15 cellular contexts compared by ENCODE assay signal in the genomic region with DNA sequence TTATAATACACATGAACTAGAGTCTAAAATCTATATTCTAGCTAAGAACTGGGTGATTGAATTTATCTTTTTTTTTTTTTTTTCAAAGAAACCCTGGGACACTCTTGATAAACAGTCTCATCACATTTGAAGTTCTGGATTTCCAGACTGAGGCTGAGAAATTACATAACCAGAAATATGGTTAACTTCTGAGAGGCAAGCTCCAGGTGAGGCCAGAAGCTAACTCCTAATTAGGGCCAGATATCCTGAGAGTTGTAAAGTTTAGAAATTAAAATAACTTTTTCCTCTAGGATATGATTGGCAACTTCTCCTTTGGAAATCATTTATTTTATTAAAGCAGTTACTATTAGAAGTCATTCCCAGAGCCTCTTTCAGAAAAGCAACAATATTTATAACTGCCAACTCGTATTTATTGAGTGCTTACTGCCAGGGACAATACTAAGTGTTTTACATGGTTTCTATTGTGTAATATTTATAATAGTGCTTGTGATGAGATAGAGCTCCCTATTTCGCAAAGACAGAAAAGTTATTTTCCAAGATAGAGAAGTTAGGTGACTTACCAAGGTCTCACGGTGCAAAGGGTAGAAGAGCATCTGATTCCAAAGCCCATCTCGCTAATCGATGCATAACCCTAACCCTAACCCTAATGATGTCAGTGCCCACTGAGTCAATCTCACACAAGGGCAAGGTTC.
DNase-seq lines count a peak whose midpoint lies in the region; ATAC-seq, FAIRE-seq and TF ChIP-seq lines count a peak whose summit lies in the region.
"Had no signal": no experiment of that assay in that cellular context is flagged by ENCODE, and none has a peak within 500 bp of the region (broad histone marks: within the 10 kb centered on the region; RNA-seq: fewer than 3 reads in every experiment).

No MANE protein-coding gene starts in this region.

- no peak overlapping the region for H3K4me3 ChIP-seq in astrocyte (ENCODE audit: insufficient read depth, low read depth, low read length)
- no peak overlapping the region for H3K4me3 ChIP-seq in liver (ENCODE audit: low read depth in 1 of 3, low read length in 3 of 3)
- no peak overlapping the region for H3K4me3 ChIP-seq in stomach
- no peak overlapping the region for H3K4me3 ChIP-seq in neural progenitor cell

- H3K9me3 ChIP-seq in astrocyte (ENCODE audit: insufficient read depth, low read depth, low read length) (no peaks in the 10 kb centered on the region), liver (ENCODE audit: control insufficient read depth in 4 of 4, low read length in 3 of 4) (no peaks in the 10 kb centered on the region), stomach (no peaks in the 10 kb centered on the region), neural progenitor cell (ENCODE audit: low read depth) (no peaks in the 10 kb centered on the region)
- H3K9me3 ChIP-seq: BE2C had no signal

- peak; percentile 29 for FAIRE-seq in astrocyte (lab: Jason Lieb, UNC)
- FAIRE-seq: GM12891 had no signal

- no peaks in the 10 kb centered on the region for H3F3A ChIP-seq in neural progenitor cell (ENCODE audit: low read depth)

- H3K4me1 Mint-ChIP-seq in astrocyte (ENCODE audit: low read depth, unreplicated experiment) = no peaks in the 10 kb centered on the region
- H3K4me1 Mint-ChIP-seq in neural progenitor cell = no peaks in the 10 kb centered on the region
- H3K4me1 Mint-ChIP-seq: H9 had no signal

- H3K27me3 Mint-ChIP-seq in astrocyte (ENCODE audit: low read depth, unreplicated experiment) (peaks cover 1% of the 10 kb centered on the region), neural progenitor cell (ENCODE audit: insufficient read depth, low read depth) (peaks cover 2% of the 10 kb centered on the region)

- no peaks in the 10 kb centered on the region for H3K9me3 Mint-ChIP-seq in astrocyte (ENCODE audit: unreplicated experiment)
- H3K9me3 Mint-ChIP-seq in neural progenitor cell = no peaks in the 10 kb centered on the region
- H3K9me3 Mint-ChIP-seq: H9 had no signal

- no peak for TF ChIP-seq EP300 in stomach (IDR thresholded peaks at IDR 0.05)

- H3K36me3 Mint-ChIP-seq in astrocyte (ENCODE audit: low read depth, unreplicated experiment) (peaks cover 2% of the 10 kb centered on the region), neural progenitor cell (no peaks in the 10 kb centered on the region)
- H3K36me3 Mint-ChIP-seq: CD4-positive, alpha-beta memory T cell had no signal

- no peak overlapping the region for H3K27ac Mint-ChIP-seq in astrocyte (ENCODE audit: unreplicated experiment)
- H3K27ac Mint-ChIP-seq in neural progenitor cell = no peak overlapping the region
- H3K27ac Mint-ChIP-seq: CD4-positive, alpha-beta memory T cell; H9 had no signal

- no peaks in the 10 kb centered on the region for H3K79me2 ChIP-seq in astrocyte (ENCODE audit: insufficient read depth, low read length)
- no peaks in the 10 kb centered on the region for H3K79me2 ChIP-seq in neural progenitor cell (ENCODE audit: low read depth)

- H3K27me3 ChIP-seq in astrocyte (ENCODE audit: insufficient read depth, low read length) (no peaks in the 10 kb centered on the region), liver (ENCODE audit: control insufficient read depth in 4 of 4, insufficient read depth in 4 of 4, low read length in 3 of 4) (no peaks in the 10 kb centered on the region), stomach (no peaks in the 10 kb centered on the region), neural progenitor cell (no peaks in the 10 kb centered on the region)
- H3K27me3 ChIP-seq: BE2C had no signal

- ATAC-seq in sciatic nerve (peak; percentile 36), GM21786 (IDR thresholded peaks at IDR 0.05; ENCODE audit: unreplicated experiment) (no peak)

- H3K9ac ChIP-seq in astrocyte (ENCODE audit: low read length) (no peak overlapping the region), liver (ENCODE audit: low read depth in 1 of 2, low read length in 2 of 2) (peak overlapping the region in 1 of 2 donors; percentile 41), neural progenitor cell (no peak overlapping the region)

- intact Hi-C loops in sciatic nerve (cut with DNase I) = no loop called here
- intact Hi-C loops in stomach (cut with DNase I; ENCODE audit: low total_unique reads) = no loop called here

- H3K4me3 Mint-ChIP-seq in astrocyte (ENCODE audit: unreplicated experiment) = no peak overlapping the region
- no peak overlapping the region for H3K4me3 Mint-ChIP-seq in neural progenitor cell
- H3K4me3 Mint-ChIP-seq: CD4-positive, alpha-beta memory T cell; H9 had no signal

- 35% methylated on average over 5 of the region's 5 CpGs for WGBS in liver
- 35 to 62% (median 47%) methylated on average over 5 of the region's 5 CpGs for WGBS in stomach, 5 donors

- H3K36me3 ChIP-seq in astrocyte (ENCODE audit: insufficient read depth, low read length) (no peaks in the 10 kb centered on the region), liver (ENCODE audit: control insufficient read depth in 4 of 4, insufficient read depth in 3 of 4, low read depth in 1 of 4, low read length in 3 of 4) (no peaks in the 10 kb centered on the region), stomach (no peaks in the 10 kb centered on the region), neural progenitor cell (no peaks in the 10 kb centered on the region)
- H3K36me3 ChIP-seq: BE2C had no signal

- H2AFZ ChIP-seq in astrocyte (ENCODE audit: low read depth, low read length) (no peak overlapping the region), neural progenitor cell (replicated peaks) (no peak overlapping the region)

- no peaks in the 10 kb centered on the region for H4K20me1 ChIP-seq in astrocyte (ENCODE audit: insufficient read depth, low read length)
- no peaks in the 10 kb centered on the region for H4K20me1 ChIP-seq in neural progenitor cell (ENCODE audit: low read depth)

- H3K4me1 ChIP-seq in astrocyte (ENCODE audit: insufficient read depth, low read length) = no peaks in the 10 kb centered on the region
- peaks cover 5 to 29% (median 21%) of the 10 kb centered on the region in 4 donors for H3K4me1 ChIP-seq in liver (ENCODE audit: control insufficient read depth in 4 of 4, insufficient read depth in 4 of 4, low read length in 3 of 4)
- no peaks in the 10 kb centered on the region for H3K4me1 ChIP-seq in stomach
- no peaks in the 10 kb centered on the region for H3K4me1 ChIP-seq in neural progenitor cell
- H3K4me1 ChIP-seq: BE2C had no signal

- no peak for TF ChIP-seq POLR2A in stomach (IDR thresholded peaks at IDR 0.05)

- TF ChIP-seq CTCF in 22Rv1 (IDR thresholded peaks at IDR 0.05) = no peak
- TF ChIP-seq CTCF in astrocyte (IDR thresholded peaks at IDR 0.05; ENCODE audit: insufficient read depth, low read depth, low read length) = no peak
- TF ChIP-seq CTCF in liver (IDR thresholded peaks at IDR 0.05; ENCODE audit: low read depth, low read length, missing input control) = no peak
- TF ChIP-seq CTCF in stomach (IDR thresholded peaks at IDR 0.05) = no peak
- TF ChIP-seq CTCF in neural progenitor cell (IDR thresholded peaks at IDR 0.05) = no peak

- DNase-seq in astrocyte (ENCODE audit: low read depth) (no peak), sciatic nerve (ENCODE audit: low spot score) (no peak), caudate nucleus (lab: John Stamatoyannopoulos, UW) (no peak), stomach (no peak), neural progenitor cell (ENCODE audit: low spot score) (no peak)
- DNase-seq: BE2C; CD4-positive, alpha-beta memory T cell; DMS79; GOT3; H9 had no signal

- H3K27ac ChIP-seq in 22Rv1 = peak overlapping the region; percentile 66
- H3K27ac ChIP-seq in astrocyte (ENCODE audit: low read depth, low read length) = no peak overlapping the region
- peak overlapping the region; percentile 39 to 70 for H3K27ac ChIP-seq in liver (ENCODE audit: low read depth in 1 of 2, low read length in 2 of 2)
- no peak overlapping the region for H3K27ac ChIP-seq in caudate nucleus (ENCODE audit: low read depth, low read length)
- no peak overlapping the region for H3K27ac ChIP-seq in stomach
- no peak overlapping the region for H3K27ac ChIP-seq in neural progenitor cell
- H3K27ac ChIP-seq: C4-2B had no signal

- TF ChIP-seq RAD21 in liver (IDR thresholded peaks at IDR 0.05) = peak; percentile 66 to 68

- no peak overlapping the region for H3K4me2 ChIP-seq in astrocyte (ENCODE audit: low read length)
- H3K4me2 ChIP-seq in neural progenitor cell = no peak overlapping the region

TF ChIP-seq in liver, 16 proteins besides CTCF, POLR2A, EP300 and RAD21 (continues in another document):
- TF ChIP-seq, protein P1, sequence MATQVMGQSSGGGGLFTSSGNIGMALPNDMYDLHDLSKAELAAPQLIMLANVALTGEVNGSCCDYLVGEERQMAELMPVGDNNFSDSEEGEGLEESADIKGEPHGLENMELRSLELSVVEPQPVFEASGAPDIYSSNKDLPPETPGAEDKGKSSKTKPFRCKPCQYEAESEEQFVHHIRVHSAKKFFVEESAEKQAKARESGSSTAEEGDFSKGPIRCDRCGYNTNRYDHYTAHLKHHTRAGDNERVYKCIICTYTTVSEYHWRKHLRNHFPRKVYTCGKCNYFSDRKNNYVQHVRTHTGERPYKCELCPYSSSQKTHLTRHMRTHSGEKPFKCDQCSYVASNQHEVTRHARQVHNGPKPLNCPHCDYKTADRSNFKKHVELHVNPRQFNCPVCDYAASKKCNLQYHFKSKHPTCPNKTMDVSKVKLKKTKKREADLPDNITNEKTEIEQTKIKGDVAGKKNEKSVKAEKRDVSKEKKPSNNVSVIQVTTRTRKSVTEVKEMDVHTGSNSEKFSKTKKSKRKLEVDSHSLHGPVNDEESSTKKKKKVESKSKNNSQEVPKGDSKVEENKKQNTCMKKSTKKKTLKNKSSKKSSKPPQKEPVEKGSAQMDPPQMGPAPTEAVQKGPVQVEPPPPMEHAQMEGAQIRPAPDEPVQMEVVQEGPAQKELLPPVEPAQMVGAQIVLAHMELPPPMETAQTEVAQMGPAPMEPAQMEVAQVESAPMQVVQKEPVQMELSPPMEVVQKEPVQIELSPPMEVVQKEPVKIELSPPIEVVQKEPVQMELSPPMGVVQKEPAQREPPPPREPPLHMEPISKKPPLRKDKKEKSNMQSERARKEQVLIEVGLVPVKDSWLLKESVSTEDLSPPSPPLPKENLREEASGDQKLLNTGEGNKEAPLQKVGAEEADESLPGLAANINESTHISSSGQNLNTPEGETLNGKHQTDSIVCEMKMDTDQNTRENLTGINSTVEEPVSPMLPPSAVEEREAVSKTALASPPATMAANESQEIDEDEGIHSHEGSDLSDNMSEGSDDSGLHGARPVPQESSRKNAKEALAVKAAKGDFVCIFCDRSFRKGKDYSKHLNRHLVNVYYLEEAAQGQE (IDR thresholded peaks at IDR 0.05) = peak; percentile 83
- TF ChIP-seq FOXA2 (IDR thresholded peaks at IDR 0.05) (peak; percentile 77), EGR1 (IDR thresholded peaks at IDR 0.05; ENCODE audit: low read depth in 2 of 2) (peak in 1 of 2 donors; percentile 82), HNF4G (IDR thresholded peaks at IDR 0.05) (peak; percentile 89)
- TF ChIP-seq, protein P2, sequence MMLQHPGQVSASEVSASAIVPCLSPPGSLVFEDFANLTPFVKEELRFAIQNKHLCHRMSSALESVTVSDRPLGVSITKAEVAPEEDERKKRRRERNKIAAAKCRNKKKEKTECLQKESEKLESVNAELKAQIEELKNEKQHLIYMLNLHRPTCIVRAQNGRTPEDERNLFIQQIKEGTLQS (IDR thresholded peaks at IDR 0.05) = peak; percentile 91
- TF ChIP-seq, protein P3, sequence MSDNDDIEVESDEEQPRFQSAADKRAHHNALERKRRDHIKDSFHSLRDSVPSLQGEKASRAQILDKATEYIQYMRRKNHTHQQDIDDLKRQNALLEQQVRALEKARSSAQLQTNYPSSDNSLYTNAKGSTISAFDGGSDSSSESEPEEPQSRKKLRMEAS (IDR thresholded peaks at IDR 0.05) = peak; percentile 93

Comparison
In these comparisons a context has a peak if more than half of its experiments do, and no peak if none do; other contexts are left out.
1. H3K27ac ChIP-seq: peak in 22Rv1 (single experiment) and liver (2 of 2); none in astrocyte (single experiment), caudate nucleus (single experiment), stomach (0 of 5) and neural progenitor cell (single experiment).